Comparison of ENCODE assay signal across 20 cellular contexts in the genomic region with DNA sequence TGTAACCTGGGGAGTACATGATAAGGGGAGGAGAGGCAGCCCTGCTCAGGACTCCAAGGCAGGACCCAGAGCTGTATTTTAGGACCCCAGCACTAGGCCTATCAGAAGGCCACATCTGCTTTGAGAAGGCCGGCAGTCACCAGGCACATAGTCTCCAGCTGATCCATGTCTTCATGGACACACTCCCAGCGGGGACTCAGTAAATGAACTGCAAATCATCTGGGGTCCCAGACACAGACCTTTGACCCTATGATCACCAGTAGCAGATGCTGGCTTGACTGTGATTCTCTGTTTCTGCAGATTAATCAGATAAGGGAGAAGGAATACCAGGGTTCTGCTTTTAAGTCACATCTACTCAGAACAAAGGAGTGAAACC.
"Had no signal": no experiment of that assay in that cellular context is flagged by ENCODE, and none has a peak within 500 bp of the region (broad histone marks: within the 10 kb centered on the region; RNA-seq: fewer than 3 reads in every experiment).

No MANE protein-coding gene starts in this region.

- H3K36me3 Mint-ChIP-seq: activated CD4-positive, alpha-beta memory T cell treated with anti-CD3 and anti-CD28 coated beads for 36 hours; activated naive CD8-positive, alpha-beta T cell treated with anti-CD3 and anti-CD28 coated beads for 36 hours had no signal

- H3K27ac ChIP-seq: body of pancreas, dorsolateral prefrontal cortex, epithelial cell of prostate, hepatocyte, psoas muscle, skin epidermis, tibial nerve, vagina had no signal

- DNase-seq: activated B cell treated with CpG ODN at 0.5 μM for 24 hours; activated CD4-positive, alpha-beta T cell treated with anti-CD3 and anti-CD28 coated beads for 4 hours; activated naive CD4-positive, alpha-beta T cell; activated naive CD8-positive, alpha-beta T cell treated with anti-CD3 and anti-CD28 coated beads for 36 hours; amniotic stem cell; body of pancreas; foreskin fibroblast; left colon; psoas muscle; right cardiac atrium; stimulated activated naive CD8-positive, alpha-beta T cell treated with anti-CD3 and anti-CD28 coated beads, Interleukin-15, Interleukin-2, amounts not matched to agents 100 U/mL and 50 U/mL, for 24 hours had no signal

- H3K36me3 ChIP-seq: tibial nerve, vagina had no signal

- H3K4me3 ChIP-seq: body of pancreas, dorsolateral prefrontal cortex, hepatocyte, lung, psoas muscle, skin epidermis, tibial nerve, vagina had no signal

- H3K27ac Mint-ChIP-seq: activated B cell treated with CpG ODN at 0.5 μM for 24 hours; activated CD4-positive, alpha-beta memory T cell treated with anti-CD3 and anti-CD28 coated beads for 36 hours; activated naive CD8-positive, alpha-beta T cell treated with anti-CD3 and anti-CD28 coated beads for 36 hours had no signal

- H3K4me3 Mint-ChIP-seq: activated B cell treated with CpG ODN at 0.5 μM for 24 hours; activated CD4-positive, alpha-beta memory T cell treated with anti-CD3 and anti-CD28 coated beads for 36 hours; activated naive CD8-positive, alpha-beta T cell treated with anti-CD3 and anti-CD28 coated beads for 36 hours; neural crest cell had no signal

- H3K4me1 Mint-ChIP-seq: activated B cell treated with CpG ODN at 0.5 μM for 24 hours had no signal

- H3K9me3 ChIP-seq: body of pancreas, psoas muscle, vagina had no signal

- H3K27me3 ChIP-seq: body of pancreas, hepatocyte, tibial nerve, vagina had no signal
